12 cellular contexts compared by ENCODE assay signal in genomic region chr6:45587229-45588060, GRCh38.
DNase-seq lines count a peak whose midpoint lies in the region; ATAC-seq and TF ChIP-seq lines count a peak whose summit lies in the region.
"Had no signal": no experiment of that assay in that cellular context is flagged by ENCODE, and none has a peak within 500 bp of the region (broad histone marks: within the 10 kb centered on the region; RNA-seq: fewer than 3 reads in every experiment).

No MANE protein-coding gene starts in this region.

- no peaks in the 10 kb centered on the region for H3K27me3 Mint-ChIP-seq in activated CD4-positive, alpha-beta T cell treated with anti-CD3 and anti-CD28 coated beads, Interleukin-2, amount 10 ng/mL, durations not matched to agents 24 days and 14 days
- H3K27me3 Mint-ChIP-seq in activated T-helper 1 cell treated with anti-CD3 and anti-CD28 coated beads, Interleukin-12 subunit alpha, Interleukin-12 subunit beta, Interleukin-2, Interleukin-4 antibody, amounts not matched to agents 30 ng/mL and 10 ng/mL and 1 ng/mL, durations not matched to agents 14 hours and 24 hours and 36 hours (ENCODE audit: insufficient read depth): no peaks in the 10 kb centered on the region
- H3K27me3 Mint-ChIP-seq in naive B cell: no peaks in the 10 kb centered on the region

- no peak for TF ChIP-seq CTCF in KMS-11 (conservative IDR thresholded peaks at IDR 0.05; ENCODE audit: low read depth, low read length)

- H4K20me1 ChIP-seq in KMS-11 (ENCODE audit: insufficient read depth): no peaks in the 10 kb centered on the region

- H3K36me3 Mint-ChIP-seq in activated CD4-positive, alpha-beta T cell treated with anti-CD3 and anti-CD28 coated beads, Interleukin-2, amount 10 ng/mL, durations not matched to agents 24 days and 14 days (ENCODE audit: low read depth): peaks cover 3% of the 10 kb centered on the region
- peaks cover 3% of the 10 kb centered on the region for H3K36me3 Mint-ChIP-seq in activated T-helper 1 cell treated with anti-CD3 and anti-CD28 coated beads, Interleukin-12 subunit alpha, Interleukin-12 subunit beta, Interleukin-2, Interleukin-4 antibody, amounts not matched to agents 30 ng/mL and 10 ng/mL and 1 ng/mL, durations not matched to agents 14 hours and 24 hours and 36 hours (ENCODE audit: low read depth)
- peaks cover 0 to 3% of the 10 kb centered on the region in 2 donors for H3K36me3 Mint-ChIP-seq in naive B cell
- H3K36me3 Mint-ChIP-seq: neural progenitor cell had no signal

- peak overlapping the region; percentile 7 for H3K27ac Mint-ChIP-seq in activated CD4-positive, alpha-beta T cell treated with anti-CD3 and anti-CD28 coated beads, Interleukin-2, amount 10 ng/mL, durations not matched to agents 24 days and 14 days
- peak overlapping the region; percentile 59 for H3K27ac Mint-ChIP-seq in activated T-helper 1 cell treated with anti-CD3 and anti-CD28 coated beads, Interleukin-12 subunit alpha, Interleukin-12 subunit beta, Interleukin-2, Interleukin-4 antibody, amounts not matched to agents 30 ng/mL and 10 ng/mL and 1 ng/mL, durations not matched to agents 14 hours and 24 hours and 36 hours
- H3K27ac Mint-ChIP-seq in naive B cell: peak overlapping the region in 1 of 6 donors; percentile 40
- H3K27ac Mint-ChIP-seq: neural progenitor cell had no signal

- H3K9ac ChIP-seq in KMS-11: peak overlapping the region; percentile 26; the same call in 1 of the 2 replicates
- H3K9ac ChIP-seq: neural progenitor cell had no signal

- H3K79me2 ChIP-seq in KMS-11 (ENCODE audit: insufficient read depth, low read depth): no peaks in the 10 kb centered on the region

- H3K4me2 ChIP-seq in KMS-11: peak overlapping the region; percentile 88
- H3K4me2 ChIP-seq: neural progenitor cell had no signal

- ATAC-seq in naive B cell (ENCODE audit: low read depth in 2 of 2) (no peak), HG02798 (IDR thresholded peaks at IDR 0.05; ENCODE audit: poor library complexity, unreplicated experiment) (no peak)

- H3K4me3 ChIP-seq in KMS-11 (IDR thresholded peaks at IDR 0.05; ENCODE audit: insufficient read depth, low read depth, low read length): no peak overlapping the region
- H3K4me3 ChIP-seq: coronary artery, neural progenitor cell had no signal

- peak; percentile 59 for DNase-seq in activated CD4-positive, alpha-beta T cell treated with anti-CD3 and anti-CD28 coated beads, Interleukin-2, amount 10 ng/mL, durations not matched to agents 24 days and 14 days
- DNase-seq in activated CD4-positive, alpha-beta T cell treated with anti-CD3 and anti-CD28 coated beads, Interleukin-2, amount 50 U/mL, for 1 hour: no peak
- no peak for DNase-seq in activated T-helper 1 cell treated with anti-CD3 and anti-CD28 coated beads, Interleukin-12 subunit alpha, Interleukin-12 subunit beta, Interleukin-2, Interleukin-4 antibody, amounts not matched to agents 30 ng/mL and 10 ng/mL and 1 ng/mL, durations not matched to agents 14 hours and 24 hours and 36 hours (ENCODE audit: low spot score)
- DNase-seq in naive B cell (no peak), cerebellar nuclear complex (lab: John Stamatoyannopoulos, UW) (no peak), HK-2 (ENCODE audit: unreplicated experiment) (no peak)
- DNase-seq: NCI-H1092 treated with DMSO at 0.1 percent for 48 hours, SW 1271 had no signal

- H3K27me3 ChIP-seq in KMS-11 (ENCODE audit: insufficient read depth, low read depth): no peaks in the 10 kb centered on the region
- H3K27me3 ChIP-seq: neural progenitor cell had no signal

- H3K9me3 Mint-ChIP-seq in activated CD4-positive, alpha-beta T cell treated with anti-CD3 and anti-CD28 coated beads, Interleukin-2, amount 10 ng/mL, durations not matched to agents 24 days and 14 days: peaks cover 4% of the 10 kb centered on the region
- H3K9me3 Mint-ChIP-seq in activated T-helper 1 cell treated with anti-CD3 and anti-CD28 coated beads, Interleukin-12 subunit alpha, Interleukin-12 subunit beta, Interleukin-2, Interleukin-4 antibody, amounts not matched to agents 30 ng/mL and 10 ng/mL and 1 ng/mL, durations not matched to agents 14 hours and 24 hours and 36 hours: peaks cover 4% of the 10 kb centered on the region
- peaks cover 0 to 5% (median 4%) of the 10 kb centered on the region in 7 donors for H3K9me3 Mint-ChIP-seq in naive B cell
- H3K9me3 Mint-ChIP-seq: neural progenitor cell had no signal

- H3K27ac ChIP-seq in KMS-11: peak overlapping the region; percentile 87
- H3K27ac ChIP-seq: coronary artery, neural progenitor cell had no signal

- no peaks in the 10 kb centered on the region for H3K36me3 ChIP-seq in KMS-11 (ENCODE audit: insufficient read depth)
- H3K36me3 ChIP-seq: neural progenitor cell had no signal

- peak overlapping the region; percentile 42 for H3K4me3 Mint-ChIP-seq in activated CD4-positive, alpha-beta T cell treated with anti-CD3 and anti-CD28 coated beads, Interleukin-2, amount 10 ng/mL, durations not matched to agents 24 days and 14 days
- H3K4me3 Mint-ChIP-seq in activated T-helper 1 cell treated with anti-CD3 and anti-CD28 coated beads, Interleukin-12 subunit alpha, Interleukin-12 subunit beta, Interleukin-2, Interleukin-4 antibody, amounts not matched to agents 30 ng/mL and 10 ng/mL and 1 ng/mL, durations not matched to agents 14 hours and 24 hours and 36 hours: peak overlapping the region; percentile 28
- peak overlapping the region in 6 of 8 donors; percentile 7 to 87 (median 69) for H3K4me3 Mint-ChIP-seq in naive B cell
- H3K4me3 Mint-ChIP-seq: neural progenitor cell had no signal

- no peak overlapping the region; the same call in 1 of the 2 replicates for H2AFZ ChIP-seq in KMS-11 (ENCODE audit: low read depth)
- H2AFZ ChIP-seq: neural progenitor cell had no signal

- H3K4me1 Mint-ChIP-seq in activated CD4-positive, alpha-beta T cell treated with anti-CD3 and anti-CD28 coated beads, Interleukin-2, amount 10 ng/mL, durations not matched to agents 24 days and 14 days: peaks cover 70% of the 10 kb centered on the region
- peaks cover 84% of the 10 kb centered on the region for H3K4me1 Mint-ChIP-seq in activated T-helper 1 cell treated with anti-CD3 and anti-CD28 coated beads, Interleukin-12 subunit alpha, Interleukin-12 subunit beta, Interleukin-2, Interleukin-4 antibody, amounts not matched to agents 30 ng/mL and 10 ng/mL and 1 ng/mL, durations not matched to agents 14 hours and 24 hours and 36 hours (ENCODE audit: low read depth)
- H3K4me1 Mint-ChIP-seq in naive B cell: peaks cover 22 to 25% (median 22%) of the 10 kb centered on the region in 3 donors

- peaks cover 94% of the 10 kb centered on the region for H3K4me1 ChIP-seq in KMS-11 (ENCODE audit: low read depth, poor library complexity, severe bottlenecking)
- H3K4me1 ChIP-seq: neural progenitor cell had no signal

- intact Hi-C loops in activated CD4-positive, alpha-beta T cell treated with anti-CD3 and anti-CD28 coated beads, Interleukin-2, amount 10 ng/mL, durations not matched to agents 24 days and 14 days (cut with micrococcal nuclease): loop anchor here (2.0 to 5.0 kb wide), 2 partner anchors 209 to 215 kb away; no protein-coding TSS in a partner anchor
- intact Hi-C loops in activated T-helper 1 cell treated with anti-CD3 and anti-CD28 coated beads, Interleukin-12 subunit alpha, Interleukin-12 subunit beta, Interleukin-2, Interleukin-4 antibody, amounts not matched to agents 30 ng/mL and 10 ng/mL and 1 ng/mL, durations not matched to agents 14 hours and 24 hours and 36 hours (cut with micrococcal nuclease): loop anchor here (2.0 to 10.0 kb wide), 5 partner anchors 17 to 431 kb away; partner anchors contain the start of gene CLIC5
